10 cellular contexts compared by ENCODE assay signal in genomic region chr10:125016123-125016522, GRCh38.
DNase-seq lines count a peak whose midpoint lies in the region; ATAC-seq and TF ChIP-seq lines count a peak whose summit lies in the region.
"Had no signal": no experiment of that assay in that cellular context is flagged by ENCODE, and none has a peak within 500 bp of the region (broad histone marks: within the 10 kb centered on the region; RNA-seq: fewer than 3 reads in every experiment).

No MANE protein-coding gene starts in this region.

- H3K4me3 ChIP-seq in Peyer's patch, result no peak overlapping the region
- no peak overlapping the region for H3K4me3 ChIP-seq in esophagus muscularis mucosa
- no peak overlapping the region for H3K4me3 ChIP-seq in mucosa of descending colon
- H3K4me3 ChIP-seq in MG63, result no peak overlapping the region

- H3K36me3 ChIP-seq in Peyer's patch (peaks cover 0 to 5% (median 0%) of the 10 kb centered on the region in 3 donors), esophagus muscularis mucosa (peaks cover 0 to 25% (median 4%) of the 10 kb centered on the region in 4 donors), mucosa of descending colon (ENCODE audit: low read depth) (no peaks in the 10 kb centered on the region), MG63 (peaks cover 16% of the 10 kb centered on the region)

- H3K9me3 ChIP-seq in Peyer's patch (no peaks in the 10 kb centered on the region), esophagus muscularis mucosa (no peaks in the 10 kb centered on the region), mucosa of descending colon (no peaks in the 10 kb centered on the region), MG63 (no peaks in the 10 kb centered on the region)

- H3K27ac ChIP-seq in Peyer's patch, result peak overlapping the region; percentile 40 to 62 (median 45)
- peak overlapping the region; percentile 52 to 74 (median 60) for H3K27ac ChIP-seq in esophagus muscularis mucosa (replicated peaks in 1 of 4)
- H3K27ac ChIP-seq in substantia nigra (ENCODE audit: low read depth, low read length, poor library complexity, severe bottlenecking), result peak overlapping the region; percentile 58

- no CpG with 5 or more reads among the region's 10 CpGs for WGBS in esophagus muscularis mucosa

- peaks cover 0 to 42% (median 0%) of the 10 kb centered on the region in 4 donors for H3K4me1 ChIP-seq in Peyer's patch
- H3K4me1 ChIP-seq in esophagus muscularis mucosa, result peaks cover 64 to 85% (median 78%) of the 10 kb centered on the region in 4 donors
- peaks cover 22% of the 10 kb centered on the region for H3K4me1 ChIP-seq in mucosa of descending colon (ENCODE audit: low read depth)

- no peak for DNase-seq in Peyer's patch
- no peak for DNase-seq in esophagus muscularis mucosa (ENCODE audit: extremely low spot score)
- peak in 2 of 3 donors; percentile 35 to 66 for DNase-seq in mucosa of descending colon
- peak in 35 of 49 donors; percentile 20 to 84 (median 62) for DNase-seq in substantia nigra (lab: John Stamatoyannopoulos, UW)
- no peak for DNase-seq in SK-N-DZ (ENCODE audit: low spot score)
- DNase-seq in MG63, result no peak
- no peak for DNase-seq in NCI-H524 (lab: John Stamatoyannopoulos, UW)
- no peak for DNase-seq in DMS79 (lab: John Stamatoyannopoulos, UW)
- DNase-seq: activated CD4-positive, alpha-beta T cell treated with anti-CD3 and anti-CD28 coated beads for 1 hour; stimulated activated CD4-positive, alpha-beta T cell treated with anti-CD3 and anti-CD28 coated beads, Interleukin-4, amount 100 ng/mL, for 1 hour had no signal

- H3K27me3 ChIP-seq in Peyer's patch, result no peaks in the 10 kb centered on the region
- no peaks in the 10 kb centered on the region for H3K27me3 ChIP-seq in esophagus muscularis mucosa
- H3K27me3 ChIP-seq in MG63, result no peaks in the 10 kb centered on the region

- TF ChIP-seq EP300 in esophagus muscularis mucosa (IDR thresholded peaks at IDR 0.05), result no peak

- TF ChIP-seq POLR2A in Peyer's patch (IDR thresholded peaks at IDR 0.05), result no peak
- no peak for TF ChIP-seq POLR2A in esophagus muscularis mucosa (IDR thresholded peaks at IDR 0.05; ENCODE audit: low read depth)

- intact Hi-C loops in esophagus muscularis mucosa (cut with DNase I) (no loop called here), mucosa of descending colon (cut with DNase I, micrococcal nuclease) (no loop called here)

- TF ChIP-seq CTCF in Peyer's patch (IDR thresholded peaks at IDR 0.05) (no peak), esophagus muscularis mucosa (IDR thresholded peaks at IDR 0.05) (no peak), mucosa of descending colon (IDR thresholded peaks at IDR 0.05) (no peak)

- ATAC-seq in mucosa of descending colon, result no peak

Comparison
In these comparisons a context has a peak if more than half of its experiments do, and no peak if none do; other contexts are left out.
1. DNase-seq: peak in mucosa of descending colon (2 of 3) and substantia nigra (35 of 49); none in Peyer's patch (0 of 3), esophagus muscularis mucosa (single experiment), SK-N-DZ (single experiment), MG63 (single experiment), NCI-H524 (0 of 2) and DMS79 (single experiment).
2. Peak in every context shown above with its lines, with median percentiles within 50 percentile points of each other: H3K27ac ChIP-seq.